In the genomic region with DNA sequence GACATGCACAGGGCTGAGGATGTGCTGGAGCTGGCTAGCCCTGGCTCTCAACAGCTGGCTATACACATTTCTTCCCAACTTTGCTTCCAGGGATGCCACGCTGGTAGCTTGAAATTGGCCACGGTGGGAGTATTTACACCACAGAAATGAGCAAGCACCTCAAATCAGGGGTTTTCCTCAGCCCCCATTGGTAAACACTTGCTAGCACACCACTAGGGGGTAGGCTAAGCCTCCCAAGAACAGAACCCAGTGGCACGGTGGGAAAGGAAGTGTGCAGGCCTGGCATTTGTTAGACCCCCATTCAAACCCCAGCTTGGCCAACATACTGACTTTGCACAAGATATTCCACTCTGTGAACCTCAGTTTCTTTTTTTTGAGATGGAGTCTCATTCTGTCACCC, we compare ENCODE assay signal across 11 cellular contexts. TPM values are rescaled to one million over a fixed set of nuclear protein-coding genes. Genes with fewer than 3 reads are reported as not detected.
DNase-seq lines count a peak whose midpoint lies in the region; ATAC-seq and TF ChIP-seq lines count a peak whose summit lies in the region.
"Had no signal": no experiment of that assay in that cellular context is flagged by ENCODE, and none has a peak within 500 bp of the region (broad histone marks: within the 10 kb centered on the region; RNA-seq: fewer than 3 reads in every experiment).

No MANE protein-coding gene starts in this region.

- H3K9me3 ChIP-seq in RWPE2 (ENCODE audit: severe bottlenecking): no peaks in the 10 kb centered on the region
- H3K9me3 ChIP-seq in left lung: no peaks in the 10 kb centered on the region
- no peaks in the 10 kb centered on the region for H3K9me3 ChIP-seq in testis

- H3K27ac ChIP-seq in RWPE2 (ENCODE audit: poor library complexity, severe bottlenecking) (no peak overlapping the region), foreskin keratinocyte (no peak overlapping the region), left lung (no peak overlapping the region), testis (no peak overlapping the region)

- TF ChIP-seq CTCF in AG10803 (conservative IDR thresholded peaks at IDR 0.05; ENCODE audit: low read length) (peak; percentile 30; the same call in 1 of the 2 replicates), GM13976 (IDR thresholded peaks at IDR 0.05; ENCODE audit: borderline replicate concordance, control extremely low read depth, extremely low read depth, insufficient read depth, missing control alignments) (peak; percentile 31), RWPE2 (IDR thresholded peaks at IDR 0.05; ENCODE audit: poor library complexity, severe bottlenecking) (peak; percentile 31), foreskin keratinocyte (conservative IDR thresholded peaks at IDR 0.05) (peak; percentile 59), left lung (IDR thresholded peaks at IDR 0.05) (no peak), testis (IDR thresholded peaks at IDR 0.05) (no peak)

- ATAC-seq in RWPE2 (ENCODE audit: low read depth) (0 out of 3 replicates have a peak, but pooled peaks have one; percentile 30), foreskin keratinocyte (no peak), left lung (no peak), HG03378 (IDR thresholded peaks at IDR 0.05; ENCODE audit: unreplicated experiment) (no peak), HG02981 (IDR thresholded peaks at IDR 0.05; ENCODE audit: unreplicated experiment) (no peak)
- ATAC-seq: CD8-positive, alpha-beta T cell; Panc1 had no signal

- H3K36me3 ChIP-seq in RWPE2 (ENCODE audit: low read depth) (no peaks in the 10 kb centered on the region), left lung (no peaks in the 10 kb centered on the region), testis (ENCODE audit: low read depth, missing control alignments) (no peaks in the 10 kb centered on the region)

- in situ Hi-C loops in GM13976 (cut with MboI; ENCODE audit: low sequenced_read_pairs, unreplicated experiment): no loop called here

- intact Hi-C loops in left lung (cut with DNase I) (no loop called here), testis (cut with DNase I; ENCODE audit: low total_unique reads) (no loop called here)

- DNase-seq in AG10803 (ENCODE audit: low read depth) (no peak), GM13976 (ENCODE audit: low spot score) (peak; percentile 64), RWPE2 (ENCODE audit: low spot score) (no peak), foreskin keratinocyte (no peak), left lung (no peak), testis (no peak)
- DNase-seq: CD8-positive, alpha-beta T cell; NCI-H1092 treated with DMSO at 0.1 percent for 48 hours had no signal

- 82 to 94% methylated on average over 3 of the region's 3 CpGs for WGBS in testis, 2 donors

- H3K4me1 ChIP-seq in RWPE2 (ENCODE audit: insufficient read depth, poor library complexity, severe bottlenecking) (peaks cover 7% of the 10 kb centered on the region), foreskin keratinocyte (peaks cover 7% of the 10 kb centered on the region), left lung (no peaks in the 10 kb centered on the region), testis (no peaks in the 10 kb centered on the region)

- TF ChIP-seq POLR2A in testis (IDR thresholded peaks at IDR 0.05): no peak

- no peaks in the 10 kb centered on the region for H3K27me3 ChIP-seq in RWPE2 (ENCODE audit: insufficient read depth, poor library complexity, severe bottlenecking)
- no peaks in the 10 kb centered on the region for H3K27me3 ChIP-seq in foreskin keratinocyte
- no peaks in the 10 kb centered on the region for H3K27me3 ChIP-seq in left lung
- no peaks in the 10 kb centered on the region for H3K27me3 ChIP-seq in testis

- no peak overlapping the region for H3K4me3 ChIP-seq in AG10803 (ENCODE audit: low read length)
- H3K4me3 ChIP-seq in RWPE2 (ENCODE audit: severe bottlenecking): no peak overlapping the region
- no peak overlapping the region for H3K4me3 ChIP-seq in left lung
- H3K4me3 ChIP-seq in testis: no peak overlapping the region

RNA-seq across cellular contexts. Expression of gene DRC3, which starts 12.9 kb away (rescaled TPM):
- 0.42 and 0.54 TPM in 2 replicates for total RNA-seq in foreskin keratinocyte
- polyA plus RNA-seq in foreskin keratinocyte: 0.13 and 0.28 TPM in 2 replicates
- 1 to 10 TPM; 3.6 to 7.6 TPM for total RNA-seq in left lung
- 10 to 100 TPM; 21.6 to 22.1 TPM for total RNA-seq in testis
- 57.4 TPM for polyA plus RNA-seq in testis (ENCODE audit: insufficient read depth, low read depth, low replicate concordance)

RNA-seq across cellular contexts. Expression of gene TOM1L2, which starts 13.4 kb away (rescaled TPM):
- 28.2 and 32.3 TPM in 2 replicates for total RNA-seq in foreskin keratinocyte
- polyA plus RNA-seq in foreskin keratinocyte: 14.2 and 14.4 TPM in 2 replicates
- total RNA-seq in left lung: 10 to 100 TPM; 56.4 to 71.2 TPM
- total RNA-seq in testis: 100 to 1,000 TPM; 218 to 221 TPM
- 92.4 TPM for polyA plus RNA-seq in testis (ENCODE audit: insufficient read depth, low read depth, low replicate concordance)

RNA-seq across cellular contexts. Expression of gene ATPAF2, which starts 53.4 kb away (rescaled TPM):
- total RNA-seq in foreskin keratinocyte (26.5 and 30.4 TPM in 2 replicates), left lung (10 to 100 TPM; 36.8 to 38.2 TPM), testis (10 to 100 TPM; 42.6 to 63.3 TPM)
- polyA plus RNA-seq in foreskin keratinocyte (38.5 and 39.7 TPM in 2 replicates), testis (ENCODE audit: insufficient read depth, low read depth, low replicate concordance) (59.9 TPM)

RNA-seq across cellular contexts. Expression of gene GID4, which starts 53.7 kb away (rescaled TPM):
- total RNA-seq in foreskin keratinocyte (11.7 and 13.4 TPM in 2 replicates), left lung (1 to 10 TPM; 7.9 to 8.8 TPM), testis (10 to 100 TPM; 28.6 to 36.1 TPM)
- polyA plus RNA-seq in foreskin keratinocyte (7.0 and 8.1 TPM in 2 replicates), testis (ENCODE audit: insufficient read depth, low read depth, low replicate concordance) (88.3 TPM)

Comparison
In these comparisons a context has a peak if more than half of its experiments do, and no peak if none do; other contexts are left out.
1. CTCF ChIP-seq: peak in AG10803 (single experiment), GM13976 (single experiment), RWPE2 (single experiment) and foreskin keratinocyte (single experiment); none in left lung (0 of 2) and testis (0 of 3).